ENCODE assay signal across 1 cellular context in genomic region chr15:64093627-64094417, GRCh38.
TF ChIP-seq lines count a peak whose summit lies in the region.

A gene with protein sequence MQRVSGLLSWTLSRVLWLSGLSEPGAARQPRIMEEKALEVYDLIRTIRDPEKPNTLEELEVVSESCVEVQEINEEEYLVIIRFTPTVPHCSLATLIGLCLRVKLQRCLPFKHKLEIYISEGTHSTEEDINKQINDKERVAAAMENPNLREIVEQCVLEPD (minus strand): TSS chr15:64093838. CDS start chr15:64093768, 70 bp downstream.

TF ChIP-seq in HepG2, 621 proteins besides CTCF, POLR2A, EP300 and RAD21 (continued from another document and continues in another):
- TF ChIP-seq, protein P1, sequence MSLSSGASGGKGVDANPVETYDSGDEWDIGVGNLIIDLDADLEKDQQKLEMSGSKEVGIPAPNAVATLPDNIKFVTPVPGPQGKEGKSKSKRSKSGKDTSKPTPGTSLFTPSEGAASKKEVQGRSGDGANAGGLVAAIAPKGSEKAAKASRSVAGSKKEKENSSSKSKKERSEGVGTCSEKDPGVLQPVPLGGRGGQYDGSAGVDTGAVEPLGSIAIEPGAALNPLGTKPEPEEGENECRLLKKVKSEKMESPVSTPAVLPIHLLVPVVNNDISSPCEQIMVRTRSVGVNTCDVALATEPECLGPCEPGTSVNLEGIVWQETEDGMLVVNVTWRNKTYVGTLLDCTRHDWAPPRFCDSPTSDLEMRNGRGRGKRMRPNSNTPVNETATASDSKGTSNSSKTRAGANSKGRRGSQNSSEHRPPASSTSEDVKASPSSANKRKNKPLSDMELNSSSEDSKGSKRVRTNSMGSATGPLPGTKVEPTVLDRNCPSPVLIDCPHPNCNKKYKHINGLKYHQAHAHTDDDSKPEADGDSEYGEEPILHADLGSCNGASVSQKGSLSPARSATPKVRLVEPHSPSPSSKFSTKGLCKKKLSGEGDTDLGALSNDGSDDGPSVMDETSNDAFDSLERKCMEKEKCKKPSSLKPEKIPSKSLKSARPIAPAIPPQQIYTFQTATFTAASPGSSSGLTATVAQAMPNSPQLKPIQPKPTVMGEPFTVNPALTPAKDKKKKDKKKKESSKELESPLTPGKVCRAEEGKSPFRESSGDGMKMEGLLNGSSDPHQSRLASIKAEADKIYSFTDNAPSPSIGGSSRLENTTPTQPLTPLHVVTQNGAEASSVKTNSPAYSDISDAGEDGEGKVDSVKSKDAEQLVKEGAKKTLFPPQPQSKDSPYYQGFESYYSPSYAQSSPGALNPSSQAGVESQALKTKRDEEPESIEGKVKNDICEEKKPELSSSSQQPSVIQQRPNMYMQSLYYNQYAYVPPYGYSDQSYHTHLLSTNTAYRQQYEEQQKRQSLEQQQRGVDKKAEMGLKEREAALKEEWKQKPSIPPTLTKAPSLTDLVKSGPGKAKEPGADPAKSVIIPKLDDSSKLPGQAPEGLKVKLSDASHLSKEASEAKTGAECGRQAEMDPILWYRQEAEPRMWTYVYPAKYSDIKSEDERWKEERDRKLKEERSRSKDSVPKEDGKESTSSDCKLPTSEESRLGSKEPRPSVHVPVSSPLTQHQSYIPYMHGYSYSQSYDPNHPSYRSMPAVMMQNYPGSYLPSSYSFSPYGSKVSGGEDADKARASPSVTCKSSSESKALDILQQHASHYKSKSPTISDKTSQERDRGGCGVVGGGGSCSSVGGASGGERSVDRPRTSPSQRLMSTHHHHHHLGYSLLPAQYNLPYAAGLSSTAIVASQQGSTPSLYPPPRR (CRISPR knock-in tag; IDR thresholded peaks at IDR 0.05; ENCODE audit: borderline replicate concordance): no peak
- TF ChIP-seq FOXK1 (CRISPR knock-in tag; IDR thresholded peaks at IDR 0.05; ENCODE audit: borderline replicate concordance, low read depth): peak; percentile 93; the same call in 1 of the 2 replicates
- TF ChIP-seq ZNF615 (CRISPR knock-in tag; IDR thresholded peaks at IDR 0.05; ENCODE audit: borderline replicate concordance): no peak
- 0 out of 2 replicates have a peak, but pooled peaks have one; percentile 49 for TF ChIP-seq CCDC6 (CRISPR knock-in tag; IDR thresholded peaks at IDR 0.05)
- TF ChIP-seq DZIP1 (CRISPR knock-in tag; IDR thresholded peaks at IDR 0.05): no peak
- TF ChIP-seq, protein P2, sequence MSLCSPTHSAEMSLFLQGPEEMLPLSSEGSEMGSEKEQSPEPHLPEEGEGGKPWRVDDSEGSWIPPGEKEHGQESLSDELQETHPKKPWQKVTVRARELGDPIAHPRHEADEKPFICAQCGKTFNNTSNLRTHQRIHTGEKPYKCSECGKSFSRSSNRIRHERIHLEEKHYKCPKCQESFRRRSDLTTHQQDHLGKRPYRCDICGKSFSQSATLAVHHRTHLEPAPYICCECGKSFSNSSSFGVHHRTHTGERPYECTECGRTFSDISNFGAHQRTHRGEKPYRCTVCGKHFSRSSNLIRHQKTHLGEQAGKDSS (CRISPR knock-in tag; IDR thresholded peaks at IDR 0.05; ENCODE audit: borderline replicate concordance, low read depth): no peak
- no peak for TF ChIP-seq ZBTB4 (CRISPR knock-in tag; IDR thresholded peaks at IDR 0.05; ENCODE audit: borderline replicate concordance)
- no peak for TF ChIP-seq POLR2AphosphoS2 (IDR thresholded peaks at IDR 0.05; ENCODE audit: low read depth, low read length)
- TF ChIP-seq, protein P3, sequence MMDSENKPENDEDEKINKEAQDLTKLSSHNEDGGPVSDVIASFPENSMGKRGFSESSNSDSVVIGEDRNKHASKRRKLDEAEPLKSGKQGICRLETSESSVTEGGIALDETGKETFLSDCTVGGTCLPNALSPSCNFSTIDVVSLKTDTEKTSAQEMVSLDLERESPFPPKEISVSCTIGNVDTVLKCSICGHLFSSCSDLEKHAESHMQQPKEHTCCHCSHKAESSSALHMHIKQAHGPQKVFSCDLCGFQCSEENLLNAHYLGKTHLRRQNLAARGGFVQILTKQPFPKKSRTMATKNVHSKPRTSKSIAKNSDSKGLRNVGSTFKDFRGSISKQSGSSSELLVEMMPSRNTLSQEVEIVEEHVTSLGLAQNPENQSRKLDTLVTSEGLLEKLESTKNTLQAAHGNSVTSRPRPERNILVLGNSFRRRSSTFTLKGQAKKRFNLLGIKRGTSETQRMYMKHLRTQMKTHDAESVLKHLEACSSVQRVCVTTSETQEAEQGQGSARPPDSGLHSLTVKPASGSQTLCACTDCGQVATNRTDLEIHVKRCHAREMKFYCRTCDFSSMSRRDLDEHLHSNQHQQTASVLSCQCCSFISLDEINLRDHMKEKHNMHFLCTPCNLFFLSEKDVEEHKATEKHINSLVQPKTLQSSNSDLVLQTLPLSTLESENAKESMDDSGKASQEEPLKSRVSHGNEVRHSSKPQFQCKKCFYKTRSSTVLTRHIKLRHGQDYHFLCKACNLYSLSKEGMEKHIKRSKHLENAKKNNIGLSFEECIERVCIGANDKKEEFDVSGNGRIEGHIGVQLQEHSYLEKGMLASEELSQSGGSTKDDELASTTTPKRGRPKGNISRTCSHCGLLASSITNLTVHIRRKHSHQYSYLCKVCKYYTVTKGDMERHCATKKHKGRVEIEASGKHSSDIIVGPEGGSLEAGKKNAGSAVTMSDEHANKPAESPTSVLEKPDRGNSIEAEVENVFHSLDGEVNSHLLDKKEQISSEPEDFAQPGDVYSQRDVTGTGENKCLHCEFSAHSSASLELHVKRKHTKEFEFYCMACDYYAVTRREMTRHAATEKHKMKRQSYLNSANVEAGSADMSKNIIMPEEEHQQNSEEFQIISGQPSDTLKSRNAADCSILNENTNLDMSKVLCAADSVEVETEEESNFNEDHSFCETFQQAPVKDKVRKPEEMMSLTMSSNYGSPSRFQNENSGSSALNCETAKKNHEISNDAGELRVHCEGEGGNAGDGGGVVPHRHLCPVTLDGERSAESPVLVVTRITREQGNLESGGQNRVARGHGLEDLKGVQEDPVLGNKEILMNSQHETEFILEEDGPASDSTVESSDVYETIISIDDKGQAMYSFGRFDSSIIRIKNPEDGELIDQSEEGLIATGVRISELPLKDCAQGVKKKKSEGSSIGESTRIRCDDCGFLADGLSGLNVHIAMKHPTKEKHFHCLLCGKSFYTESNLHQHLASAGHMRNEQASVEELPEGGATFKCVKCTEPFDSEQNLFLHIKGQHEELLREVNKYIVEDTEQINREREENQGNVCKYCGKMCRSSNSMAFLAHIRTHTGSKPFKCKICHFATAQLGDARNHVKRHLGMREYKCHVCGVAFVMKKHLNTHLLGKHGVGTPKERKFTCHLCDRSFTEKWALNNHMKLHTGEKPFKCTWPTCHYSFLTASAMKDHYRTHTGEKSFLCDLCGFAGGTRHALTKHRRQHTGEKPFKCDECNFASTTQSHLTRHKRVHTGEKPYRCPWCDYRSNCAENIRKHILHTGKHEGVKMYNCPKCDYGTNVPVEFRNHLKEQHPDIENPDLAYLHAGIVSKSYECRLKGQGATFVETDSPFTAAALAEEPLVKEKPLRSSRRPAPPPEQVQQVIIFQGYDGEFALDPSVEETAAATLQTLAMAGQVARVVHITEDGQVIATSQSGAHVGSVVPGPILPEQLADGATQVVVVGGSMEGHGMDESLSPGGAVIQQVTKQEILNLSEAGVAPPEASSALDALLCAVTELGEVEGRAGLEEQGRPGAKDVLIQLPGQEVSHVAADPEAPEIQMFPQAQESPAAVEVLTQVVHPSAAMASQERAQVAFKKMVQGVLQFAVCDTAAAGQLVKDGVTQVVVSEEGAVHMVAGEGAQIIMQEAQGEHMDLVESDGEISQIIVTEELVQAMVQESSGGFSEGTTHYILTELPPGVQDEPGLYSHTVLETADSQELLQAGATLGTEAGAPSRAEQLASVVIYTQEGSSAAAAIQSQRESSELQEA (CRISPR knock-in tag; IDR thresholded peaks at IDR 0.05; ENCODE audit: not compliant biosample characterization): no peak
- no peak for TF ChIP-seq NFRKB (IDR thresholded peaks at IDR 0.05)
- TF ChIP-seq TOE1 (CRISPR knock-in tag; IDR thresholded peaks at IDR 0.05): no peak
- TF ChIP-seq MIER2 (CRISPR knock-in tag; IDR thresholded peaks at IDR 0.05): no peak
- TF ChIP-seq ZNF205 (CRISPR knock-in tag; IDR thresholded peaks at IDR 0.05): no peak
- 0 out of 2 replicates have a peak, but pooled peaks have one; percentile 26 for TF ChIP-seq ZNF710 (CRISPR knock-in tag; IDR thresholded peaks at IDR 0.05; ENCODE audit: borderline replicate concordance)
- TF ChIP-seq PCBP1 (IDR thresholded peaks at IDR 0.05; ENCODE audit: borderline replicate concordance, low read depth, low read length): no peak
- no peak for TF ChIP-seq ZNF563 (CRISPR knock-in tag; IDR thresholded peaks at IDR 0.05)
- TF ChIP-seq ZNF660 (CRISPR knock-in tag; IDR thresholded peaks at IDR 0.05; ENCODE audit: borderline replicate concordance, low read depth): no peak
- TF ChIP-seq POLR2AphosphoS5 (IDR thresholded peaks at IDR 0.05; ENCODE audit: low read depth, low read length): peak; percentile 62
- no peak for TF ChIP-seq TRIM24 (CRISPR knock-in tag; IDR thresholded peaks at IDR 0.05)
- TF ChIP-seq TBX2 (CRISPR knock-in tag; IDR thresholded peaks at IDR 0.05; ENCODE audit: borderline replicate concordance): peak; percentile 24; the same call in 1 of the 2 replicates
- peak; percentile 59; the same call in 1 of the 2 replicates for TF ChIP-seq ZBTB20 (CRISPR knock-in tag; IDR thresholded peaks at IDR 0.05; ENCODE audit: borderline replicate concordance, low read depth)
- TF ChIP-seq SALL2 (CRISPR knock-in tag; IDR thresholded peaks at IDR 0.05): no peak
- TF ChIP-seq ZNF280B (CRISPR knock-in tag; IDR thresholded peaks at IDR 0.05; ENCODE audit: borderline replicate concordance): no peak
